In genomic region chr3:134449277-134449676, GRCh38 we compare ENCODE assay signal across 8 cellular contexts. TPM values are rescaled to one million over a fixed set of nuclear protein-coding genes. Genes with fewer than 3 reads are reported as not detected.
DNase-seq lines count a peak whose midpoint lies in the region; ATAC-seq, FAIRE-seq and TF ChIP-seq lines count a peak whose summit lies in the region.

No MANE protein-coding gene starts in this region.

- TF ChIP-seq POLR2A in IMR-90 (IDR thresholded peaks at IDR 0.05; ENCODE audit: low read depth, low read length): no peak
- no peak for TF ChIP-seq POLR2A in body of pancreas (IDR thresholded peaks at IDR 0.05)

- peaks cover 18% of the 10 kb centered on the region for H3K4me1 ChIP-seq in IMR-90 (ENCODE audit: control insufficient read depth, insufficient read depth, low read length)
- H3K4me1 ChIP-seq in body of pancreas: no peaks in the 10 kb centered on the region

- H2AFZ ChIP-seq in IMR-90 (replicated peaks; ENCODE audit: low read length, poor library complexity): peak overlapping the region; percentile 1

- FAIRE-seq in D721Med (lab: Jason Lieb, UNC): no peak

- H4K91ac ChIP-seq in IMR-90 (ENCODE audit: insufficient read depth, low read depth, low read length): peak overlapping the region; percentile 43

- no peaks in the 10 kb centered on the region for H3K27me3 ChIP-seq in IMR-90 (ENCODE audit: control insufficient read depth, insufficient read depth, low read length)
- no peaks in the 10 kb centered on the region for H3K27me3 ChIP-seq in body of pancreas

- H3K79me1 ChIP-seq in IMR-90 (ENCODE audit: low read depth in 1 of 2, low read length in 2 of 2): peaks cover 3 to 9% of the 10 kb centered on the region in 2 experiments; a peak in 2 of 4 replicates

- H2AK9ac ChIP-seq in IMR-90 (replicated peaks; ENCODE audit: low read depth, low read length, poor library complexity): no peak overlapping the region

- POLR2A ChIA-PET in IMR-90 (lab: Charles Lee; ENCODE audit: unreplicated experiment): interaction anchor here (1.2 kb wide), 1 partner anchor 75 kb away, joined by 3 read pairs; the partner anchor contains the start of gene AMOTL2

- H2BK15ac ChIP-seq in IMR-90 (ENCODE audit: low read depth, low read length): peak overlapping the region; percentile 55; the same call in 1 of the 3 replicates

- H3K27ac ChIP-seq in IMR-90 (ENCODE audit: insufficient read depth, low read length) (no peak overlapping the region), body of pancreas (no peak overlapping the region), coronary artery (no peak overlapping the region)

- peak overlapping the region; percentile 62 for H3K4ac ChIP-seq in IMR-90 (ENCODE audit: low read depth, low read length)

- BruUV-seq in IMR-90 (replicated peaks; lab: Mats Ljungman, UMichigan): no TSS peak

- peak overlapping the region; percentile 79; the same call in 1 of the 2 replicates for H2AK5ac ChIP-seq in IMR-90 (ENCODE audit: low read depth, low read length)

- dilution Hi-C loops in IMR-90 (cut with HindIII; ENCODE audit: low sequenced_read_pairs, unreplicated experiment): no loop called here

- DNase-seq in D721Med (ENCODE audit: insufficient read length, low spot score) (no peak), IMR-90 (peak; percentile 45), body of pancreas (peak; percentile 40 to 61 (median 57)), left colon (peak in 1 of 2 donors; percentile 34), NOMO-1 (lab: John Stamatoyannopoulos, UW; ENCODE audit: unreplicated experiment in 2 of 2) (no peak), coronary artery (ENCODE audit: low spot score) (no peak)

- TF ChIP-seq CTCF in D721Med (IDR thresholded peaks at IDR 0.05; ENCODE audit: insufficient read depth, missing control alignments): peak; percentile 47
- TF ChIP-seq CTCF in IMR-90 (conservative IDR thresholded peaks at IDR 0.05; ENCODE audit: low read depth, low read length): peak; percentile 53
- peak in 6 of 7 experiments; percentile 12 to 57 (median 48) for TF ChIP-seq CTCF in body of pancreas (IDR thresholded peaks at IDR 0.05)
- no peak for TF ChIP-seq CTCF in coronary artery (IDR thresholded peaks at IDR 0.05)

- H3K36me3 ChIP-seq in IMR-90 (ENCODE audit: control insufficient read depth, insufficient read depth, low read length) (no peaks in the 10 kb centered on the region), body of pancreas (replicated peaks in 1 of 2; ENCODE audit: insufficient read depth in 1 of 2, low read depth in 2 of 2) (no peaks in the 10 kb centered on the region)

- H4K8ac ChIP-seq in IMR-90 (ENCODE audit: low read depth in 2 of 2, low read length in 2 of 2): peak overlapping the region; percentile 57 to 67; a peak in 1 of 4 replicates

- H4K5ac ChIP-seq in IMR-90 (ENCODE audit: low read depth, low read length): peak overlapping the region; percentile 46; the same call in 1 of the 2 replicates

- no peak overlapping the region for H3K4me2 ChIP-seq in IMR-90 (ENCODE audit: low read depth, low read length)

- no peaks in the 10 kb centered on the region for H3K9me3 ChIP-seq in IMR-90 (ENCODE audit: control insufficient read depth, insufficient read depth, low read length)
- H3K9me3 ChIP-seq in body of pancreas: no peaks in the 10 kb centered on the region

- intact Hi-C loops in IMR-90 (cut with micrococcal nuclease) (loop anchor here (5.0 kb wide), 1 partner anchor 77 kb away; the partner anchor contains the start of gene AMOTL2), body of pancreas (cut with DNase I) (no loop called here), left colon (cut with DNase I, micrococcal nuclease) (no loop called here)

- in situ Hi-C loops in IMR-90 (cut with MboI; ENCODE audit: low sequenced_read_pairs): no loop called here

- peak overlapping the region; percentile 52; the same call in 1 of the 2 replicates for H3K18ac ChIP-seq in IMR-90 (ENCODE audit: low read depth, low read length)

- H3K56ac ChIP-seq in IMR-90 (ENCODE audit: extremely low read depth, insufficient read depth, low read length): no peak overlapping the region

- WGBS in IMR-90 (ENCODE audit: extremely low coverage in 2 of 2, insufficient read length in 1 of 2), 2 experiments: 20% methylated on average over 1 of the region's 2 CpGs; no CpG with 5 or more reads in 1 of the 2 experiments
- WGBS in body of pancreas, 2 donors: 44 to 51% methylated on average over 2 of the region's 2 CpGs

- 0 out of 2 replicates have a peak overlapping the region, but pooled peaks have one; percentile 35 for H3K23ac ChIP-seq in IMR-90 (ENCODE audit: low read depth, low read length)

- no peak overlapping the region for H3K9ac ChIP-seq in IMR-90 (ENCODE audit: low read depth, low read length)

- H2BK120ac ChIP-seq in IMR-90 (ENCODE audit: low read depth, low read length): peak overlapping the region; percentile 76; the same call in 1 of the 2 replicates

- ATAC-seq in IMR-90 (ENCODE audit: low read depth): peak; percentile 57
- ATAC-seq in body of pancreas: peak; percentile 77
- ATAC-seq in left colon: peak; percentile 71
- no peak for ATAC-seq in GM21360 (IDR thresholded peaks at IDR 0.05; ENCODE audit: unreplicated experiment)
- no peak for ATAC-seq in HG03520 (IDR thresholded peaks at IDR 0.05; ENCODE audit: unreplicated experiment)

- H2BK5ac ChIP-seq in IMR-90 (ENCODE audit: low read depth, low read length, poor library complexity, severe bottlenecking): peak overlapping the region; percentile 27

- H3K4me3 ChIP-seq in IMR-90 (ENCODE audit: insufficient read depth, low read depth, low read length) (no peak overlapping the region), body of pancreas (no peak overlapping the region), coronary artery (no peak overlapping the region)

- H3K9me1 ChIP-seq in IMR-90 (ENCODE audit: insufficient read depth, low read length): peaks cover 15% of the 10 kb centered on the region

- no peaks in the 10 kb centered on the region for H4K20me1 ChIP-seq in IMR-90 (ENCODE audit: insufficient read depth, low read length)

- CTCF ChIA-PET in IMR-90 (lab: Yijun Ruan, JAX): interaction anchor here (1.0 to 1.9 kb wide), 6 partner anchors 9 to 33 kb away, joined by 3 to 8 read pairs (median 4); no protein-coding TSS in a partner anchor

- TF ChIP-seq RAD21 in IMR-90 (IDR thresholded peaks at IDR 0.05; ENCODE audit: low read length): peak; percentile 56

- peak overlapping the region; percentile 64; the same call in 1 of the 2 replicates for H3K14ac ChIP-seq in IMR-90 (replicated peaks; ENCODE audit: low read depth, low read length)

- peak overlapping the region; percentile 76; the same call in 1 of the 2 replicates for H2BK20ac ChIP-seq in IMR-90 (ENCODE audit: low read depth, low read length)

TF ChIP-seq in IMR-90, 13 proteins besides CTCF, POLR2A, EP300 and RAD21:
- TF ChIP-seq SMC3 (IDR thresholded peaks at IDR 0.05; ENCODE audit: low read depth, low read length) (peak; percentile 53), ELK1 (IDR thresholded peaks at IDR 0.05; ENCODE audit: borderline replicate concordance, low read depth, low read length) (no peak), USF2 (IDR thresholded peaks at IDR 0.05; ENCODE audit: low read depth, low read length) (no peak)

RNA-seq across cellular contexts. Expression of gene ANAPC13, which starts 36.5 kb away (rescaled TPM):
- total RNA-seq in IMR-90 (2012; rRNA removed) (43.4 and 82.8 TPM in 2 replicates), body of pancreas (10 to 100 TPM; 21.3 to 36.3 TPM), left colon (10 to 100 TPM; 30.0 to 34.1 TPM)
- 56.5 and 62.9 TPM in 2 replicates for polyA plus RNA-seq in IMR-90 (2012; rRNA removed)
- polyA plus RNA-seq in IMR-90 (2012; cell fraction: cytosol; rRNA removed): 9.9 and 21.7 TPM in 2 replicates
- 2.4 and 19.8 TPM in 2 replicates for polyA plus RNA-seq in IMR-90 (2012; cell fraction: nucleus; rRNA removed; ENCODE audit: low replicate concordance)

RNA-seq across cellular contexts. Expression of gene CEP63, which starts 36.6 kb away (rescaled TPM):
- total RNA-seq in IMR-90 (2012; rRNA removed) (6.5 and 16.1 TPM in 2 replicates), body of pancreas (10 to 100 TPM; 19.2 to 30.0 TPM), left colon (10 to 100 TPM; 19.7 to 20.5 TPM)
- 8.8 and 9.1 TPM in 2 replicates for polyA plus RNA-seq in IMR-90 (2012; rRNA removed)
- polyA plus RNA-seq in IMR-90 (2012; cell fraction: cytosol; rRNA removed): 2.5 and 4.2 TPM in 2 replicates
- polyA plus RNA-seq in IMR-90 (2012; cell fraction: nucleus; rRNA removed; ENCODE audit: low replicate concordance): 3.7 and 5.7 TPM in 2 replicates

Comparison
In these comparisons a context has a peak if more than half of its experiments do, and no peak if none do; other contexts are left out.
1. DNase-seq: peak in IMR-90 (single experiment) and body of pancreas (4 of 4); none in D721Med (single experiment), NOMO-1 (0 of 2) and coronary artery (single experiment).
2. ATAC-seq: peak in IMR-90 (single experiment), body of pancreas (single experiment) and left colon (single experiment); none in GM21360 (single experiment) and HG03520 (single experiment).